In the genomic region with DNA sequence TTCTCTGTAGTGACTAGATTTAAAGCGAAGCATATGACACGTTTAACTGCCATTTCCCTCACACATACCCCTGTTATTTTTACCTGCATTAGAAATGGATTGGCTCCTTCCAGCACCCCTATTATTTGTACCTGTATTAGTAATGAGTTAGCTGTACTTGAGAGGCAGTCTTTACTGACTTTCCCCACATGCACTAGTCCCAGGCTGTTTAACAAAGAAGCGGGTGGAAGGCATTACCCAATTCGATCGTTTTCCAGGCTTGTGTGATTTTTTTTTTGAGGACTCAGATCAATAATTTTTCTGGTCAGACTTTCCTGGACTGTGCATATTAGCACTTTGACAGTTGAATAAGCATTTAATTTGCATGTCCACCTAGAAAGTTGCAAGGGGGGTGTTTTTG, we compare ENCODE assay signal across 26 cellular contexts. TPM values are rescaled to one million over a fixed set of nuclear protein-coding genes. Genes with fewer than 3 reads are reported as not detected.
DNase-seq lines count a peak whose midpoint lies in the region; ATAC-seq, FAIRE-seq and TF ChIP-seq lines count a peak whose summit lies in the region.
"Had no signal": no experiment of that assay in that cellular context is flagged by ENCODE, and none has a peak within 500 bp of the region (broad histone marks: within the 10 kb centered on the region; RNA-seq: fewer than 3 reads in every experiment).

No MANE protein-coding gene starts in this region.

- H3K36me3 ChIP-seq in A673 (ENCODE audit: insufficient read depth, low read length, poor library complexity, severe bottlenecking) = peaks cover 59% of the 10 kb centered on the region
- H3K36me3 ChIP-seq in PC-3 (ENCODE audit: low read depth, low read length) = peaks cover 44% of the 10 kb centered on the region

- intact Hi-C loops in activated CD4-positive, alpha-beta T cell treated with anti-CD3 and anti-CD28 coated beads for 36 hours (cut with DNase I, micrococcal nuclease) = no loop called here
- intact Hi-C loops in A673 (cut with micrococcal nuclease; ENCODE audit: unreplicated experiment) (no loop called here), PC-3 (cut with micrococcal nuclease) (no loop called here)

- H3F3A ChIP-seq in PC-3 (ENCODE audit: low read length, unreplicated experiment) = no peaks in the 10 kb centered on the region

- TF ChIP-seq CTCF in A673 (conservative IDR thresholded peaks at IDR 0.05; ENCODE audit: low read depth, low read length) (no peak), PC-3 (conservative IDR thresholded peaks at IDR 0.05; ENCODE audit: low read depth, low read length) (no peak)

- BruUV-seq in A673 (replicated peaks; lab: Mats Ljungman, UMichigan) (no TSS peak), PC-3 (replicated peaks; lab: Mats Ljungman, UMichigan) (no TSS peak)

- no peak for DNase-seq in activated CD4-positive, alpha-beta T cell treated with anti-CD3 and anti-CD28 coated beads for 36 hours
- DNase-seq in activated CD4-positive, alpha-beta T cell treated with anti-CD3 and anti-CD28 coated beads, Interleukin-2, amount 50 U/mL, for 48 hours = no peak
- DNase-seq in A673 (ENCODE audit: low spot score) (no peak), PC-3 (no peak), left lobe of liver (ENCODE audit: low spot score) (no peak), GM12892 (ENCODE audit: insufficient read length) (no peak), NOMO-1 treated with DMSO at 0.1 percent for 48 hours (lab: John Stamatoyannopoulos, UW; ENCODE audit: unreplicated experiment) (no peak)
- DNase-seq: 8988T; activated CD4-positive, alpha-beta T cell treated with anti-CD3 and anti-CD28 coated beads for 4 hours; AML-193; Calu3; effector CD4-positive, alpha-beta T cell; foreskin keratinocyte; immature natural killer cell; left ventricle myocardium inferior; NCI-H1105; NCI-H2029; NCI-H2227 treated with DMSO at 0.1 percent for 48 hours; NCI-H748 treated with DMSO at 0.1 percent for 48 hours; psoas muscle; stimulated activated CD4-positive, alpha-beta T cell treated with anti-CD3 and anti-CD28 coated beads, Interleukin-1b, Interleukin-23, amount 100 ng/mL, for 48 hours; stimulated activated naive CD8-positive, alpha-beta T cell treated with anti-CD3 and anti-CD28 coated beads, Interleukin-15, amount 100 ng/mL, for 72 hours had no signal

- H3K27ac ChIP-seq in A673 (ENCODE audit: low read depth, low read length, poor library complexity, severe bottlenecking) (peak overlapping the region; percentile 47), PC-3 (ENCODE audit: low read length) (peak overlapping the region; percentile 15; the same call in 1 of the 2 replicates)
- H3K27ac ChIP-seq: foreskin keratinocyte, left ventricle myocardium inferior, neutrophil, psoas muscle, tibial nerve had no signal

- POLR2A ChIA-PET in activated CD4-positive, alpha-beta T cell treated with anti-CD3 and anti-CD28 coated beads for 36 hours (lab: Charles Lee) = no interaction called here
- POLR2A ChIA-PET in A673 (lab: Charles Lee; ENCODE audit: low non-redundant PET) = no interaction called here
- POLR2A ChIA-PET in PC-3 (lab: Charles Lee; ENCODE audit: unreplicated experiment) = no interaction called here

- H3K4me1 ChIP-seq in A673 (ENCODE audit: insufficient read depth, low read length, poor library complexity, severe bottlenecking) (peaks cover 23% of the 10 kb centered on the region), PC-3 (ENCODE audit: insufficient read depth, low read length) (no peaks in the 10 kb centered on the region; the same call in 1 of the 2 replicates)
- H3K4me1 ChIP-seq: foreskin keratinocyte, tibial nerve had no signal

- H3K9me3 ChIP-seq in A673 (ENCODE audit: low read depth, low read length, poor library complexity, severe bottlenecking) (no peaks in the 10 kb centered on the region), PC-3 (ENCODE audit: low read length) (no peaks in the 10 kb centered on the region)
- H3K9me3 ChIP-seq: left ventricle myocardium inferior, neutrophil, psoas muscle, tibial nerve had no signal

- H3K4me3 Mint-ChIP-seq in activated CD4-positive, alpha-beta T cell treated with anti-CD3 and anti-CD28 coated beads for 36 hours = no peak overlapping the region
- H3K4me3 Mint-ChIP-seq: immature natural killer cell; stimulated activated naive CD8-positive, alpha-beta T cell treated with anti-CD3 and anti-CD28 coated beads, Interleukin-15, amount 100 ng/mL, for 72 hours had no signal

- no peak overlapping the region for H3K9ac ChIP-seq in PC-3 (ENCODE audit: low read length)

- no peak overlapping the region for H2AFZ ChIP-seq in PC-3 (ENCODE audit: low read length)

- ATAC-seq in activated CD4-positive, alpha-beta T cell treated with anti-CD3 and anti-CD28 coated beads for 36 hours = no peak
- no peak for ATAC-seq in PC-3
- peak; percentile 73 for ATAC-seq in left lobe of liver
- no peak for ATAC-seq in GM19351 (IDR thresholded peaks at IDR 0.05; ENCODE audit: unreplicated experiment)
- ATAC-seq: foreskin keratinocyte; psoas muscle; Right ventricle myocardium inferior; stimulated activated naive CD8-positive, alpha-beta T cell treated with anti-CD3 and anti-CD28 coated beads, Interleukin-15, amount 100 ng/mL, for 72 hours had no signal

- H3K4me2 ChIP-seq in PC-3 (ENCODE audit: low read length) = no peak overlapping the region

- peaks cover 39% of the 10 kb centered on the region for H3K4me1 Mint-ChIP-seq in activated CD4-positive, alpha-beta T cell treated with anti-CD3 and anti-CD28 coated beads for 36 hours

- H3K27me3 ChIP-seq in A673 (replicated peaks; ENCODE audit: insufficient read depth, low read depth, low read length, poor library complexity) (no peaks in the 10 kb centered on the region), PC-3 (ENCODE audit: low read length) (no peaks in the 10 kb centered on the region)
- H3K27me3 ChIP-seq: foreskin keratinocyte, neutrophil, tibial nerve had no signal

- H3K9me2 ChIP-seq in PC-3 (replicated peaks; ENCODE audit: low read length) = no peaks in the 10 kb centered on the region

- H3K9me3 Mint-ChIP-seq in activated CD4-positive, alpha-beta T cell treated with anti-CD3 and anti-CD28 coated beads for 36 hours (ENCODE audit: low read depth) = no peaks in the 10 kb centered on the region
- H3K9me3 Mint-ChIP-seq: immature natural killer cell; stimulated activated naive CD8-positive, alpha-beta T cell treated with anti-CD3 and anti-CD28 coated beads, Interleukin-15, amount 100 ng/mL, for 72 hours had no signal

- H4K20me1 ChIP-seq in PC-3 (ENCODE audit: low read length) = no peaks in the 10 kb centered on the region

- CTCF ChIA-PET in activated CD4-positive, alpha-beta T cell treated with anti-CD3 and anti-CD28 coated beads for 36 hours (lab: Charles Lee) = no interaction called here
- CTCF ChIA-PET in A673 (lab: Charles Lee) (no interaction called here), PC-3 (lab: Charles Lee) (no interaction called here)

- no peak for FAIRE-seq in GM12892 (lab: Jason Lieb, UNC)

- H3K4me3 ChIP-seq in A673 (ENCODE audit: low read depth, low read length, poor library complexity, severe bottlenecking) = no peak overlapping the region
- no peak overlapping the region for H3K4me3 ChIP-seq in PC-3 (ENCODE audit: low read length)
- H3K4me3 ChIP-seq: left ventricle myocardium inferior, psoas muscle, tibial nerve had no signal

- H3K27ac Mint-ChIP-seq in activated CD4-positive, alpha-beta T cell treated with anti-CD3 and anti-CD28 coated beads for 36 hours = peak overlapping the region; percentile 22

- TF ChIP-seq POLR2A in GM12892 (IDR thresholded peaks at IDR 0.05; ENCODE audit: low read depth, low read length) = no peak

- H3K79me2 ChIP-seq in PC-3 (ENCODE audit: low read length) = no peaks in the 10 kb centered on the region

- H3K27me3 Mint-ChIP-seq in activated CD4-positive, alpha-beta T cell treated with anti-CD3 and anti-CD28 coated beads for 36 hours = no peaks in the 10 kb centered on the region
- H3K27me3 Mint-ChIP-seq: stimulated activated naive CD8-positive, alpha-beta T cell treated with anti-CD3 and anti-CD28 coated beads, Interleukin-15, amount 100 ng/mL, for 72 hours had no signal

- peaks cover 66% of the 10 kb centered on the region for H3K36me3 Mint-ChIP-seq in activated CD4-positive, alpha-beta T cell treated with anti-CD3 and anti-CD28 coated beads for 36 hours (ENCODE audit: low read depth)

RNA-seq across cellular contexts. Expression of gene RAD52, which starts 46.4 kb away (rescaled TPM):
- total RNA-seq in activated CD4-positive, alpha-beta T cell treated with anti-CD3 and anti-CD28 coated beads for 36 hours = 10 to 100 TPM; 16.0 to 17.4 TPM
- total RNA-seq in A673 (2021) (23.0 and 24.7 TPM in 2 replicates), PC-3 (2014; rRNA removed) (17.4 and 19.3 TPM in 2 replicates), left lobe of liver (9.2 TPM)
- polyA plus RNA-seq in GM12892 (2012; ENCODE audit: missing spikeins) = 7.6 TPM
